In genomic region chr10:3683560-3683959, GRCh38 we compare ENCODE assay signal across 14 cellular contexts.
A peak's percentile ranks its signal among the peaks of the same experiment; 100 is the strongest.
DNase-seq lines count a peak whose midpoint lies in the region; ATAC-seq lines count a peak whose summit lies in the region.
"Had no signal": no experiment of that assay in that cellular context is flagged by ENCODE, and none has a peak within 500 bp of the region (broad histone marks: within the 10 kb centered on the region; RNA-seq: fewer than 3 reads in every experiment).

No MANE protein-coding gene starts in this region.

- no peaks in the 10 kb centered on the region for H3K27me3 Mint-ChIP-seq in activated CD4-positive, alpha-beta T cell treated with anti-CD3 and anti-CD28 coated beads for 36 hours
- H3K27me3 Mint-ChIP-seq in activated T-helper 2 cell treated with anti-CD3 and anti-CD28 coated beads, Interferon-gamma antibody, Interleukin-2, Interleukin-4, amounts not matched to agents 10 μg/mL and 5 μg/mL and 100 μg/mL, durations not matched to agents 14 hours and 24 hours and 36 hours (ENCODE audit: low read depth) = no peaks in the 10 kb centered on the region
- no peaks in the 10 kb centered on the region for H3K27me3 Mint-ChIP-seq in stimulated activated naive CD8-positive, alpha-beta T cell treated with anti-CD3 and anti-CD28 coated beads, Interleukin-15, Interleukin-2, amounts not matched to agents 100 ng/mL and 50 ng/mL, for 24 hours
- H3K27me3 Mint-ChIP-seq: CD4-positive, CD25-positive, alpha-beta regulatory T cell had no signal

- POLR2A ChIA-PET in activated CD4-positive, alpha-beta T cell treated with anti-CD3 and anti-CD28 coated beads for 36 hours (lab: Charles Lee) = no interaction called here

- no peaks in the 10 kb centered on the region for H3K36me3 Mint-ChIP-seq in activated CD4-positive, alpha-beta T cell treated with anti-CD3 and anti-CD28 coated beads for 36 hours (ENCODE audit: low read depth)
- H3K36me3 Mint-ChIP-seq in activated T-helper 2 cell treated with anti-CD3 and anti-CD28 coated beads, Interferon-gamma antibody, Interleukin-2, Interleukin-4, amounts not matched to agents 10 μg/mL and 5 μg/mL and 100 μg/mL, durations not matched to agents 14 hours and 24 hours and 36 hours (ENCODE audit: low read depth) = no peaks in the 10 kb centered on the region
- no peaks in the 10 kb centered on the region for H3K36me3 Mint-ChIP-seq in stimulated activated naive CD8-positive, alpha-beta T cell treated with anti-CD3 and anti-CD28 coated beads, Interleukin-15, Interleukin-2, amounts not matched to agents 100 ng/mL and 50 ng/mL, for 24 hours (ENCODE audit: low read depth)
- H3K36me3 Mint-ChIP-seq: CD4-positive, CD25-positive, alpha-beta regulatory T cell had no signal

- H3K9me3 Mint-ChIP-seq in activated CD4-positive, alpha-beta T cell treated with anti-CD3 and anti-CD28 coated beads for 36 hours (ENCODE audit: low read depth) = no peaks in the 10 kb centered on the region
- no peaks in the 10 kb centered on the region for H3K9me3 Mint-ChIP-seq in activated T-helper 2 cell treated with anti-CD3 and anti-CD28 coated beads, Interferon-gamma antibody, Interleukin-2, Interleukin-4, amounts not matched to agents 10 μg/mL and 5 μg/mL and 100 μg/mL, durations not matched to agents 14 hours and 24 hours and 36 hours
- no peaks in the 10 kb centered on the region for H3K9me3 Mint-ChIP-seq in stimulated activated naive CD8-positive, alpha-beta T cell treated with anti-CD3 and anti-CD28 coated beads, Interleukin-15, Interleukin-2, amounts not matched to agents 100 ng/mL and 50 ng/mL, for 24 hours
- H3K9me3 Mint-ChIP-seq: CD8-positive, alpha-beta memory T cell had no signal

- H3K27ac Mint-ChIP-seq in activated CD4-positive, alpha-beta T cell treated with anti-CD3 and anti-CD28 coated beads for 36 hours = no peak overlapping the region
- peak overlapping the region; percentile 47 for H3K27ac Mint-ChIP-seq in activated T-helper 2 cell treated with anti-CD3 and anti-CD28 coated beads, Interferon-gamma antibody, Interleukin-2, Interleukin-4, amounts not matched to agents 10 μg/mL and 5 μg/mL and 100 μg/mL, durations not matched to agents 14 hours and 24 hours and 36 hours
- H3K27ac Mint-ChIP-seq in stimulated activated naive CD8-positive, alpha-beta T cell treated with anti-CD3 and anti-CD28 coated beads, Interleukin-15, Interleukin-2, amounts not matched to agents 100 ng/mL and 50 ng/mL, for 24 hours = peak overlapping the region; percentile 27

- intact Hi-C loops in activated CD4-positive, alpha-beta T cell treated with anti-CD3 and anti-CD28 coated beads for 36 hours (cut with DNase I, micrococcal nuclease) = no loop called here
- intact Hi-C loops in activated T-helper 2 cell treated with anti-CD3 and anti-CD28 coated beads, Interferon-gamma antibody, Interleukin-2, Interleukin-4, amounts not matched to agents 10 μg/mL and 5 μg/mL and 100 μg/mL, durations not matched to agents 14 hours and 24 hours and 36 hours (cut with micrococcal nuclease) = loop anchor here (2.0 kb wide), 1 partner anchor 15 kb away; no protein-coding TSS in a partner anchor

- ATAC-seq in activated CD4-positive, alpha-beta T cell treated with anti-CD3 and anti-CD28 coated beads for 36 hours = peak; percentile 57
- ATAC-seq: HepG2 had no signal

- DNase-seq in activated CD4-positive, alpha-beta T cell treated with anti-CD3 and anti-CD28 coated beads for 36 hours = no peak
- DNase-seq in activated CD4-positive, alpha-beta T cell treated with anti-CD3 and anti-CD28 coated beads, Interleukin-2, amount 50 U/mL, for 1 hour = no peak
- peak; percentile 20 for DNase-seq in stimulated activated CD4-positive, alpha-beta T cell treated with anti-CD3 and anti-CD28 coated beads, Interleukin-15, amount 100 ng/mL, for 24 hours
- DNase-seq in stimulated activated CD4-positive, alpha-beta T cell treated with anti-CD3 and anti-CD28 coated beads, Interleukin-2, amount 100 ng/mL, for 24 hours = no peak
- DNase-seq in activated T-helper 2 cell treated with anti-CD3 and anti-CD28 coated beads, Interferon-gamma antibody, Interleukin-2, Interleukin-4, amounts not matched to agents 10 μg/mL and 5 μg/mL and 100 μg/mL, durations not matched to agents 14 hours and 24 hours and 36 hours (ENCODE audit: low spot score) = no peak
- no peak for DNase-seq in COR-L47 (lab: John Stamatoyannopoulos, UW)
- DNase-seq: BE2C; C1 segment of cervical spinal cord; Caco-2; CD4-positive, CD25-positive, alpha-beta regulatory T cell; CD8-positive, alpha-beta memory T cell; GM23248 had no signal

- H3K4me1 Mint-ChIP-seq in activated CD4-positive, alpha-beta T cell treated with anti-CD3 and anti-CD28 coated beads for 36 hours = peaks cover 19% of the 10 kb centered on the region
- peaks cover 22% of the 10 kb centered on the region for H3K4me1 Mint-ChIP-seq in activated T-helper 2 cell treated with anti-CD3 and anti-CD28 coated beads, Interferon-gamma antibody, Interleukin-2, Interleukin-4, amounts not matched to agents 10 μg/mL and 5 μg/mL and 100 μg/mL, durations not matched to agents 14 hours and 24 hours and 36 hours (ENCODE audit: low read depth)
- peaks cover 17% of the 10 kb centered on the region for H3K4me1 Mint-ChIP-seq in stimulated activated naive CD8-positive, alpha-beta T cell treated with anti-CD3 and anti-CD28 coated beads, Interleukin-15, Interleukin-2, amounts not matched to agents 100 ng/mL and 50 ng/mL, for 24 hours (ENCODE audit: low read depth)

- CTCF ChIA-PET in activated CD4-positive, alpha-beta T cell treated with anti-CD3 and anti-CD28 coated beads for 36 hours (lab: Charles Lee) = no interaction called here

- no peak overlapping the region for H3K4me3 Mint-ChIP-seq in activated CD4-positive, alpha-beta T cell treated with anti-CD3 and anti-CD28 coated beads for 36 hours
- no peak overlapping the region for H3K4me3 Mint-ChIP-seq in activated T-helper 2 cell treated with anti-CD3 and anti-CD28 coated beads, Interferon-gamma antibody, Interleukin-2, Interleukin-4, amounts not matched to agents 10 μg/mL and 5 μg/mL and 100 μg/mL, durations not matched to agents 14 hours and 24 hours and 36 hours (ENCODE audit: low read depth)
- H3K4me3 Mint-ChIP-seq in stimulated activated naive CD8-positive, alpha-beta T cell treated with anti-CD3 and anti-CD28 coated beads, Interleukin-15, Interleukin-2, amounts not matched to agents 100 ng/mL and 50 ng/mL, for 24 hours = no peak overlapping the region
- H3K4me3 Mint-ChIP-seq: CD4-positive, CD25-positive, alpha-beta regulatory T cell; CD8-positive, alpha-beta memory T cell had no signal
